9 cellular contexts compared by ENCODE assay signal in the genomic region with DNA sequence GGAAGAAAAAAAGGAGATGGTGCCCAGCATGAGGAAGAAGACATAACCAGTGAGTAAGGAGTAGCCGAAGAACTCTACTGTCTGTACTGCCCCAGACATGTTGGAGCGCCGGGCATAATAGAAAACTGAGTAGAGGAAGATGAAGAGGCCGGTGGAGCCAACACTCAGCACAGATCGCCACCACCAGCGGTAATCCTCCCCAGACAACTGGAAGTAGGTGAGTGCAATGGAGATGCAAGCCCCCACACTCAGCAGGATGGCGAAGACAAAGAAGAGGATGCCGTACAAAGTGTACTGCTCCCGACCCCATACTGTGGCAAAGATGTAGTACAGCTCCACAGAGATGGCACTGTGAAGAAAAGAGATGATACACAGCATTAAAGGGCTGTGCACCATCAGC. TPM values are rescaled to one million over a fixed set of nuclear protein-coding genes. Genes with fewer than 3 reads are reported as not detected.
DNase-seq lines count a peak whose midpoint lies in the region; ATAC-seq and TF ChIP-seq lines count a peak whose summit lies in the region.
"Had no signal": no experiment of that assay in that cellular context is flagged by ENCODE, and none has a peak within 500 bp of the region (broad histone marks: within the 10 kb centered on the region; RNA-seq: fewer than 3 reads in every experiment).

No MANE protein-coding gene starts in this region.

- H3K27me3 ChIP-seq in DOHH2 (ENCODE audit: control insufficient read depth, low read length) = no peaks in the 10 kb centered on the region
- no peaks in the 10 kb centered on the region for H3K27me3 ChIP-seq in MG63
- no peaks in the 10 kb centered on the region for H3K27me3 ChIP-seq in parathyroid adenoma (ENCODE audit: control insufficient read depth, insufficient read depth, low read length)

- peaks cover 27% of the 10 kb centered on the region for H3K4me1 ChIP-seq in DOHH2 (ENCODE audit: control insufficient read depth, low read length)
- peaks cover 11% of the 10 kb centered on the region for H3K4me1 ChIP-seq in parathyroid adenoma

- no peak overlapping the region for H3K4me3 Mint-ChIP-seq in effector memory CD8-positive, alpha-beta T cell

- H3K79me2 ChIP-seq in DOHH2 (ENCODE audit: control insufficient read depth, low read length) (peaks cover 37% of the 10 kb centered on the region), parathyroid adenoma (no peaks in the 10 kb centered on the region)

- no peaks in the 10 kb centered on the region for H3K9me3 Mint-ChIP-seq in effector memory CD8-positive, alpha-beta T cell

- H3K4me1 Mint-ChIP-seq in effector memory CD8-positive, alpha-beta T cell (ENCODE audit: low read depth in 2 of 2) = peaks cover 22 to 24% of the 10 kb centered on the region in 2 donors

- intact Hi-C loops in Right ventricle myocardium superior (cut with DNase I) = no loop called here

- H3K4me2 ChIP-seq in DOHH2 (ENCODE audit: low read length) (peak overlapping the region; percentile 90), parathyroid adenoma (ENCODE audit: low read length) (no peak overlapping the region)

- H3K27me3 Mint-ChIP-seq in effector memory CD8-positive, alpha-beta T cell = no peaks in the 10 kb centered on the region

- H3K36me3 Mint-ChIP-seq in effector memory CD8-positive, alpha-beta T cell (ENCODE audit: insufficient read depth) = peaks cover 60% of the 10 kb centered on the region

- DNase-seq in MG63 = no peak
- no peak for DNase-seq in effector memory CD8-positive, alpha-beta T cell
- DNase-seq in Right ventricle myocardium superior = no peak

- no peak for ATAC-seq in effector memory CD8-positive, alpha-beta T cell (replicated peaks)
- ATAC-seq in GM21723 (IDR thresholded peaks at IDR 0.05; ENCODE audit: unreplicated experiment) (no peak), GM18502 (IDR thresholded peaks at IDR 0.05; ENCODE audit: poor library complexity, unreplicated experiment) (no peak), Right ventricle myocardium superior (ENCODE audit: poor library complexity) (no peak)

- H3K9me2 ChIP-seq in DOHH2 (replicated peaks; ENCODE audit: control insufficient read depth, low read length) = no peaks in the 10 kb centered on the region

- no peak overlapping the region for H2AFZ ChIP-seq in parathyroid adenoma

- H3K36me3 ChIP-seq in DOHH2 (ENCODE audit: control insufficient read depth, low read length) (peaks cover 71% of the 10 kb centered on the region), MG63 (peaks cover 34% of the 10 kb centered on the region), parathyroid adenoma (ENCODE audit: control insufficient read depth, insufficient read depth, low read length) (no peaks in the 10 kb centered on the region)

- no peaks in the 10 kb centered on the region for H4K20me1 ChIP-seq in DOHH2 (ENCODE audit: control insufficient read depth, insufficient read depth, low read depth, low read length)

- peak overlapping the region; percentile 85 to 91 for H3K27ac Mint-ChIP-seq in effector memory CD8-positive, alpha-beta T cell

- H3K27ac ChIP-seq in DOHH2 (ENCODE audit: low read depth, low read length) (peak overlapping the region; percentile 25; the same call in 1 of the 2 replicates), parathyroid adenoma (peak overlapping the region; percentile 73)

- peaks cover 19% of the 10 kb centered on the region for H3F3A ChIP-seq in DOHH2 (ENCODE audit: control insufficient read depth, insufficient read depth)

- no peak for TF ChIP-seq CTCF in DOHH2 (IDR thresholded peaks at IDR 0.05; ENCODE audit: low read depth, low read length, poor library complexity, severe bottlenecking)
- TF ChIP-seq CTCF in parathyroid adenoma (IDR thresholded peaks at IDR 0.05) = no peak

- no peak overlapping the region for H3K9ac ChIP-seq in parathyroid adenoma

- peak overlapping the region; percentile 80 for H3K4me3 ChIP-seq in DOHH2 (ENCODE audit: low read length)
- H3K4me3 ChIP-seq in MG63 = peak overlapping the region; percentile 85
- H3K4me3 ChIP-seq in parathyroid adenoma (ENCODE audit: low read depth, low read length) = peak overlapping the region; percentile 81

- no peaks in the 10 kb centered on the region for H3K9me3 ChIP-seq in DOHH2 (ENCODE audit: control insufficient read depth, insufficient read depth, low read length)
- no peaks in the 10 kb centered on the region for H3K9me3 ChIP-seq in MG63
- H3K9me3 ChIP-seq in parathyroid adenoma (ENCODE audit: control insufficient read depth, low read length) = no peaks in the 10 kb centered on the region

RNA-seq across cellular contexts. Expression of gene IPO4, which starts 0.8 kb away (rescaled TPM):
- total RNA-seq in MG63 (2014; rRNA removed; shearing (Covaris generic); ENCODE audit: low replicate concordance) = 41.0 and 60.5 TPM in 2 replicates
- total RNA-seq in Right ventricle myocardium superior = 10.5 TPM

RNA-seq across cellular contexts. Expression of gene TM9SF1, which starts 5.8 kb away (rescaled TPM):
- 25.2 and 39.3 TPM in 2 replicates for total RNA-seq in MG63 (2014; rRNA removed; shearing (Covaris generic); ENCODE audit: low replicate concordance)
- 19.2 TPM for total RNA-seq in Right ventricle myocardium superior

RNA-seq across cellular contexts. Expression of gene TSSK4, which starts 16.0 kb away (rescaled TPM):
- not detected in 2 replicates for total RNA-seq in MG63 (2014; rRNA removed; shearing (Covaris generic); ENCODE audit: low replicate concordance)
- total RNA-seq in Right ventricle myocardium superior = not detected
- total RNA-seq: lung microvascular endothelial cell, temporal lobe had no signal

RNA-seq across cellular contexts. Expression of gene REC8, which starts 17.6 kb away (rescaled TPM):
- total RNA-seq in MG63 (2014; rRNA removed; shearing (Covaris generic); ENCODE audit: low replicate concordance) = 0.66 and 2.1 TPM in 2 replicates
- total RNA-seq in Right ventricle myocardium superior = 1.7 TPM

RNA-seq across cellular contexts. Expression of gene CHMP4A, which starts 23.8 kb away (rescaled TPM):
- 20.0 and 75.5 TPM in 2 replicates for total RNA-seq in MG63 (2014; rRNA removed; shearing (Covaris generic); ENCODE audit: low replicate concordance)
- 26.6 TPM for total RNA-seq in Right ventricle myocardium superior
